ENCODE assay signal across 8 cellular contexts in the genomic region with DNA sequence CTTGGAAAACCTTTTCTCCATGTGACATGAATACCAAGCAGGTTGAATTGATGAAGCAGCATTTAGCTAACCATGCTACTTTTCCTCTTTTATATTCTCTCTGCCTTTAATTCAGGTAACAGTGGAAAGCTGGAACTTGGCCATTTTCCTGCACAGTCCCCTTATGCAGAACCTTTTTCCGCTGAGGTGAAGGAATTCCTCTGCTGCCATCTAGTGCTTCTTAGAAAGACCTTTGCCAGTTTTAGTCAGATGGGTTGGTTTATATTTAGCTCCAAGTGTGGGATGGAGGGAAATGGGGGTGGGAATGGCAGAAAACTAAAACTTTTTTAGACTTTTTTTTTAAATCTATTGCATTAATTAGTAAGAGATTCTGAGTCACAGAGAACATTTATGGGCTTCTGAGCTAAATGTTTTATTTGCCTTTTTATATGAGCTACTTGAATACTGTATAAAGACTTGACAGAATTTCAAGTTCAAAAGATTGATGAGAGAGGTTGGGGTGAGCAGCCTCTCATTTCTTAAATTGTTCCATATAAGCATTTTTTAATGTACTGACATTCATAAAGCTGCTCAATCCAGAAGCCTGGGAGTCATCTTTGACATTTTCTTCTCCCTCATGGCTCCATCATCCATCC.
A peak's percentile ranks its signal among the peaks of the same experiment; 100 is the strongest.
DNase-seq lines count a peak whose midpoint lies in the region; ATAC-seq and TF ChIP-seq lines count a peak whose summit lies in the region.

No MANE protein-coding gene starts in this region.

- H3K27ac ChIP-seq in stomach = no peak overlapping the region

- ATAC-seq in GM19372 (IDR thresholded peaks at IDR 0.05; ENCODE audit: low read depth, unreplicated experiment) (peak; percentile 56), HG02759 (IDR thresholded peaks at IDR 0.05; ENCODE audit: unreplicated experiment) (no peak)

- intact Hi-C loops in stomach (cut with DNase I; ENCODE audit: low total_unique reads) = no loop called here

- H3K27me3 ChIP-seq in stomach = no peaks in the 10 kb centered on the region

- peaks cover 0 to 3% (median 0%) of the 10 kb centered on the region in 4 donors for H3K4me1 ChIP-seq in stomach

- H3K4me3 ChIP-seq in AG09309 (ENCODE audit: control insufficient read depth, low read depth, low read length) (no peak overlapping the region), stomach (no peak overlapping the region)

- no peak for TF ChIP-seq POLR2A in stomach (IDR thresholded peaks at IDR 0.05)

- H3K9me3 ChIP-seq in stomach = no peaks in the 10 kb centered on the region

- TF ChIP-seq CTCF in AG09309 (IDR thresholded peaks at IDR 0.05; ENCODE audit: control insufficient read depth, insufficient read depth, low read depth, low read length, missing control alignments) = peak; percentile 72
- peak in 2 of 7 experiments; percentile 19 to 23 for TF ChIP-seq CTCF in stomach (IDR thresholded peaks at IDR 0.05)

- 0 to 5% (median 0%) methylated on average over 1 of the region's 1 CpG for WGBS in stomach, 5 donors

- no peak for TF ChIP-seq EP300 in stomach (IDR thresholded peaks at IDR 0.05)

- DNase-seq in AG09309 (ENCODE audit: low read depth) (peak; percentile 65), NCI-H146 (lab: John Stamatoyannopoulos, UW) (peak; percentile 81), SW480 (ENCODE audit: low spot score) (peak; percentile 82), glomerular endothelial cell (ENCODE audit: extremely low read depth, low read depth, low spot score) (peak; percentile 82), putamen (ENCODE audit: low spot score) (peak; percentile 84), stomach (no peak)

- no peaks in the 10 kb centered on the region for H3K36me3 ChIP-seq in stomach
